Comparison of ENCODE assay signal across 11 cellular contexts in the genomic region with DNA sequence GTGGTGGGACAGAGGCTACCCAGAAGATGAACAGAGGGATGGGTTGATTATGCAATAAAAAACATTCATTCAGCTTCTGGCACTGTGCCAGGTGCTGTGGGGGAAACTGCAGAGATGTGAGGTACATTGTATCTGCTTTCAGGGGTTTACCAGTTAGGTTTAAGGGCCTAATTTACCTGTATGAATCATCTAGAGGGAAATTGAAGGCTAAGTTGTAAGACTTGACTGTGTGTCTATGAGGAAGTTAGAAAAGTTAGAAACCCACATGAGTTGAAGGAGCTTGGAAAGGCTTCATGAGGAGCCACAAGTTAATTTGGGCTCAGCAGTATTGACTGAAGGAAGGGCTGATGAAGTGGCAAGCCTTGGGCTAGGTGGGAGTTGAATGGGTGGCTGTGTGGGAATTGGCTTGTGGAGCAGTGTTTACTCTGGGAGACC. TPM values are rescaled to one million over a fixed set of nuclear protein-coding genes. Genes with fewer than 3 reads are reported as not detected.
DNase-seq lines count a peak whose midpoint lies in the region; ATAC-seq lines count a peak whose summit lies in the region.
"Had no signal": no experiment of that assay in that cellular context is flagged by ENCODE, and none has a peak within 500 bp of the region (broad histone marks: within the 10 kb centered on the region; RNA-seq: fewer than 3 reads in every experiment).

No MANE protein-coding gene starts in this region.

- intact Hi-C loops in Right ventricle myocardium superior (cut with DNase I), result no loop called here

- DNase-seq in stimulated activated CD4-positive, alpha-beta T cell treated with anti-CD3 and anti-CD28 coated beads, Interleukin-4, amount 100 ng/mL, for 1 hour, result peak; percentile 10
- DNase-seq in stimulated activated CD4-positive, alpha-beta T cell treated with anti-CD3 and anti-CD28 coated beads, Interleukin-4, amount 100 ng/mL, for 4 hours, result no peak
- DNase-seq in Right ventricle myocardium superior (no peak), NCI-H1105 (lab: John Stamatoyannopoulos, UW) (no peak), NCI-H2081 (lab: John Stamatoyannopoulos, UW) (no peak)
- DNase-seq in central memory CD4-positive, alpha-beta T cell, result no peak
- DNase-seq: activated naive CD4-positive, alpha-beta T cell treated with Interleukin-2 at 50 U/mL for 16 hours; NCI-H526 had no signal

- ATAC-seq in GM21723 (IDR thresholded peaks at IDR 0.05; ENCODE audit: unreplicated experiment), result peak; percentile 73
- peak; percentile 79 for ATAC-seq in HG03469 (IDR thresholded peaks at IDR 0.05; ENCODE audit: unreplicated experiment)
- no peak for ATAC-seq in Right ventricle myocardium superior (ENCODE audit: poor library complexity)

RNA-seq across cellular contexts. Expression of gene APOBEC4, which starts 36.7 kb away (rescaled TPM):
- not detected for total RNA-seq in Right ventricle myocardium superior
- total RNA-seq: HT1080 had no signal

RNA-seq across cellular contexts. Expression of gene ARPC5, which starts 54.2 kb away (rescaled TPM):
- 32.9 TPM for total RNA-seq in Right ventricle myocardium superior
